Comparison of ENCODE assay signal across 1 cellular context in the genomic region with DNA sequence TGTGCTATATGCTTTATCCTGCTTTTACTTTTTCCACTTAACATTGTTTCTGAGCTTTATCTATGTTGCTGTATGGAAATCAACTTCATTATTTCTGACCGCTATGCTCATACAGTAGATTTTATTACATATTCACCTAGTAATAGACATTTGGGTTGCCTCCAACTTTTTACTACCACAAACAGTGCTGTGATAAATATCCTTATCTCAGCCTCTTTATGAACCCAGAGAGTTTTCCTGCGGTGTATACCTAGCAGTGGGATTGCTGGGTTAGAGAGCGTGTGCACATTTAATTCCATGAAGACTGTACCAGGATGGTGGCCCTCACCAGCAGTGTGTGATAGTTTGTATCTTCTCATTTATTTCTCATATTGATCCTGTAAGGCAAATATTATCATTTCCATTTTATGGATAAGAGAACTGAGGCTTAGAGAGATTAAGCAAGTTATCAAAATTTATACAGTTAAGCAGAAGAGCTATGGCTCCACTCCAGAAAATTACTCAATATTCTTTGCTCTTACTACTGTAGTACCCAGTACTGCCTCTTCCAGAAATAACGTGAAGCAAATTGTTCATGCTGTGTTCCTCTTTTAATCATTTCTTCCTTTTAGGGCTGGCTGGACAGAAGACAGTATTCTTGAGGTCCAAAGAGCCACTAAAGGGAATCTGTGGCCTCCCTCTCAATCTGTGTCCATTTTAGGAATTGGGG.
TF ChIP-seq lines count a peak whose summit lies in the region.

No MANE protein-coding gene starts in this region.

TF ChIP-seq in HEK293, 187 proteins besides CTCF, POLR2A, EP300 and RAD21 (continued from another document):
- no peak for TF ChIP-seq HOXD13 (CRISPR knock-in tag; IDR thresholded peaks at IDR 0.05; ENCODE audit: borderline replicate concordance)
- no peak for TF ChIP-seq ZNF335 (tag by site-specific recombination; conservative IDR thresholded peaks at IDR 0.05)
- TF ChIP-seq ZNF837 (tag by site-specific recombination; IDR thresholded peaks at IDR 0.05): no peak
- TF ChIP-seq ZNF223 (tag by site-specific recombination; IDR thresholded peaks at IDR 0.05): no peak
- TF ChIP-seq ZNF670 (tag by site-specific recombination; IDR thresholded peaks at IDR 0.05; ENCODE audit: low read depth): no peak
- no peak for TF ChIP-seq ZFP69B (tag by site-specific recombination; IDR thresholded peaks at IDR 0.05)
